Comparison of ENCODE assay signal across 1 cellular context in genomic region chr16:28807445-28808120, GRCh38. TPM values are rescaled to one million over a fixed set of nuclear protein-coding genes. Genes with fewer than 3 reads are reported as not detected.
"Had no signal": no experiment of that assay in that cellular context is flagged by ENCODE, and none has a peak within 500 bp of the region (broad histone marks: within the 10 kb centered on the region; RNA-seq: fewer than 3 reads in every experiment).

No MANE protein-coding gene starts in this region.

RNA-seq across cellular contexts. Expression of gene NPIPB9, which starts 56.0 kb away (rescaled TPM):
- total RNA-seq: RPMI7951 had no signal
